ENCODE assay signal across 15 cellular contexts in genomic region chr3:110731148-110731547, GRCh38.
"Had no signal": no experiment of that assay in that cellular context is flagged by ENCODE, and none has a peak within 500 bp of the region (broad histone marks: within the 10 kb centered on the region; RNA-seq: fewer than 3 reads in every experiment).

No MANE protein-coding gene starts in this region.

- H3K4me1 ChIP-seq: foreskin keratinocyte, thyroid gland had no signal

- H3K27ac ChIP-seq: dorsolateral prefrontal cortex, foreskin keratinocyte, thyroid gland had no signal

- H3K9me3 ChIP-seq: thyroid gland had no signal

- DNase-seq: activated CD4-positive, CD25-positive, alpha-beta regulatory T cell treated with anti-CD3 and anti-CD28 coated beads, Interleukin-2, amount 50 U/mL, for 72 hours; activated naive CD4-positive, alpha-beta T cell treated with anti-CD3 and anti-CD28 coated beads for 36 hours; activated naive CD8-positive, alpha-beta T cell treated with anti-CD3 and anti-CD28 coated beads, Interleukin-2, amount 50 U/mL, for 24 hours; activated T-cell treated with anti-CD3 and anti-CD28 coated beads for 4 hours; dorsolateral prefrontal cortex; erythroblast; foreskin keratinocyte; glutamatergic neuron; left cardiac atrium; stimulated activated CD4-positive, alpha-beta T cell treated with anti-CD3 and anti-CD28 coated beads, Interleukin-4, amount 100 ng/mL, for 1 hour; stimulated activated naive B cell treated with anti-CD40 and anti-IgM and Interleukin-4, amounts not matched to agents 10 μg/mL and 1 μg/mL and 100 μg/mL, for 72 hours; T-cell; T-helper 9 cell; thyroid gland had no signal

- H3K27me3 ChIP-seq: foreskin keratinocyte, thyroid gland had no signal

- H3K36me3 ChIP-seq: thyroid gland had no signal

- H3K4me3 ChIP-seq: dorsolateral prefrontal cortex, lung, thyroid gland had no signal
